Comparison of ENCODE assay signal across 14 cellular contexts in genomic region chr3:170483485-170484262, GRCh38.
A peak's percentile ranks its signal among the peaks of the same experiment; 100 is the strongest.
DNase-seq lines count a peak whose midpoint lies in the region; ATAC-seq, FAIRE-seq and TF ChIP-seq lines count a peak whose summit lies in the region.
"Had no signal": no experiment of that assay in that cellular context is flagged by ENCODE, and none has a peak within 500 bp of the region (broad histone marks: within the 10 kb centered on the region; RNA-seq: fewer than 3 reads in every experiment).

No MANE protein-coding gene starts in this region.

- no peak for ATAC-seq in DND-41 (ENCODE audit: insufficient read depth, low read depth)
- peak; percentile 58 for ATAC-seq in GM12878
- ATAC-seq in HG02870 (IDR thresholded peaks at IDR 0.05; ENCODE audit: unreplicated experiment) = no peak

- TF ChIP-seq CTCF in DND-41 (IDR thresholded peaks at IDR 0.05; ENCODE audit: borderline replicate concordance, extremely low read depth, low read length, poor library complexity, severe bottlenecking) (peak; percentile 40), GM12878 (IDR thresholded peaks at IDR 0.05 in 2 of 3, conservative IDR thresholded peaks at IDR 0.05 in 1 of 3; ENCODE audit: control insufficient read depth in 2 of 3, extremely low read depth in 1 of 3, insufficient read depth in 1 of 3, low read depth in 3 of 3, low read length in 3 of 3) (peak in 2 of 3 experiments; percentile 25 to 35; a peak in 1 of 6 replicates), RWPE1 (conservative IDR thresholded peaks at IDR 0.05; ENCODE audit: low read depth) (no peak)

- POLR2A ChIA-PET in GM12878 (lab: Charles Lee) = no interaction called here
- POLR2A ChIA-PET in RWPE1 (lab: Yijun Ruan, JAX; ENCODE audit: low non-redundant PET) = no interaction called here

- no peak overlapping the region for H2BK12ac ChIP-seq in mesenchymal stem cell (ENCODE audit: low read length in 2 of 2)

- no peak for TF ChIP-seq EP300 in GM12878 (IDR thresholded peaks at IDR 0.05; ENCODE audit: borderline replicate concordance in 1 of 2, control insufficient read depth in 1 of 2, low read depth in 2 of 2, low read length in 2 of 2)

- no peak overlapping the region for H3K18ac ChIP-seq in mesenchymal stem cell (ENCODE audit: low read depth in 1 of 2, low read length in 2 of 2)

- no TSS peak for BruUV-seq in GM12878 (replicated peaks; lab: Mats Ljungman, UMichigan)

- no peak overlapping the region for H2BK15ac ChIP-seq in mesenchymal stem cell (ENCODE audit: low read depth, poor library complexity, severe bottlenecking)

- WGBS in GM12878 (ENCODE audit: insufficient coverage, insufficient replicate concordance, low lambda C conversion rate, missing lambda C conversion rate) = 18% methylated on average over 5 of the region's 5 CpGs
- 62% methylated on average over 4 of the region's 5 CpGs for WGBS in mesenchymal stem cell

- no peaks in the 10 kb centered on the region for H3K79me1 ChIP-seq in mesenchymal stem cell (replicated peaks; ENCODE audit: low read length, poor library complexity, severe bottlenecking)

- H3K14ac ChIP-seq in mesenchymal stem cell (ENCODE audit: low read length in 2 of 2) = no peak overlapping the region

- H3K9ac ChIP-seq in DND-41 (ENCODE audit: low read depth, low read length) (no peak overlapping the region), GM12878 (ENCODE audit: control insufficient read depth, insufficient read depth, low read length) (no peak overlapping the region), mesenchymal stem cell (ENCODE audit: low read length) (no peak overlapping the region)

- H2AK5ac ChIP-seq in mesenchymal stem cell (ENCODE audit: low read length, severe bottlenecking) = no peak overlapping the region

- H4K91ac ChIP-seq in mesenchymal stem cell (ENCODE audit: low read length) = no peak overlapping the region

- H3K9me3 ChIP-seq in DND-41 (ENCODE audit: insufficient read depth, low read length, severe bottlenecking) (no peaks in the 10 kb centered on the region), GM12878 (replicated peaks; ENCODE audit: control insufficient read depth, insufficient read depth, low read length) (no peaks in the 10 kb centered on the region), mesenchymal stem cell (ENCODE audit: control insufficient read depth, low read length) (no peaks in the 10 kb centered on the region)
- H3K9me3 ChIP-seq: adrenal gland had no signal

- TF ChIP-seq POLR2A in GM12878 (IDR thresholded peaks at IDR 0.05; ENCODE audit: low read depth, low read length) (no peak), GM12892 (IDR thresholded peaks at IDR 0.05; ENCODE audit: low read depth, low read length) (no peak)

- H3K4ac ChIP-seq in mesenchymal stem cell (ENCODE audit: low read depth in 1 of 2, low read length in 2 of 2) = no peak overlapping the region

- FAIRE-seq in GM12878 (lab: Jason Lieb, UNC) = no peak
- FAIRE-seq in GM12892 (lab: Jason Lieb, UNC) = no peak
- FAIRE-seq: endothelial cell of umbilical vein, islet of Langerhans had no signal

- no peak overlapping the region for H3K4me3 ChIP-seq in DND-41 (ENCODE audit: low read depth in 1 of 2, low read length in 2 of 2)
- no peak overlapping the region for H3K4me3 ChIP-seq in GM12878
- H3K4me3 ChIP-seq in mesenchymal stem cell (ENCODE audit: insufficient read depth in 1 of 2, low read depth in 1 of 2, low read length in 2 of 2) = no peak overlapping the region
- H3K4me3 ChIP-seq: adrenal gland had no signal

- no peak overlapping the region for H3K23ac ChIP-seq in mesenchymal stem cell (ENCODE audit: low read length in 2 of 2)

- CTCF ChIA-PET in GM12878 (lab: Yijun Ruan, JAX) (interaction anchor here (0.7 kb wide), 1 partner anchor 185 kb away, joined by 3 read pairs; no protein-coding TSS in a partner anchor), RWPE1 (lab: Yijun Ruan, JAX) (interaction anchor here (0.5 to 0.6 kb wide), 2 partner anchors 11 to 22 kb away, joined by 3 to 4 read pairs; no protein-coding TSS in a partner anchor)

- H3K27me3 ChIP-seq in DND-41 (ENCODE audit: insufficient read depth, low read length, poor library complexity) (no peaks in the 10 kb centered on the region), GM12878 (replicated peaks in 1 of 2; ENCODE audit: control insufficient read depth in 2 of 2, insufficient read depth in 2 of 2, low read length in 1 of 2) (peaks cover 3 to 4% of the 10 kb centered on the region in 2 experiments; a peak in 2 of 4 replicates), mesenchymal stem cell (ENCODE audit: control insufficient read depth in 1 of 2, insufficient read depth in 1 of 2, low read length in 2 of 2) (peaks cover 0 to 8% of the 10 kb centered on the region in 2 experiments)
- H3K27me3 ChIP-seq: adrenal gland had no signal

- SMC1A ChIA-PET in GM12878 (lab: Charles Lee; ENCODE audit: uncharacterized antibody, unreplicated experiment) = no interaction called here

- no peak overlapping the region for H2BK5ac ChIP-seq in mesenchymal stem cell (ENCODE audit: low read depth, low read length, poor library complexity, severe bottlenecking)

- H3K27ac ChIP-seq in DND-41 (ENCODE audit: low read length) = no peak overlapping the region
- no peak overlapping the region for H3K27ac ChIP-seq in GM12878 (ENCODE audit: control insufficient read depth, insufficient read depth)
- no peak overlapping the region for H3K27ac ChIP-seq in mesenchymal stem cell (ENCODE audit: low read length, poor library complexity, severe bottlenecking)
- no peak overlapping the region for H3K27ac ChIP-seq in RWPE1
- H3K27ac ChIP-seq: adrenal gland had no signal

- H4K8ac ChIP-seq in mesenchymal stem cell (ENCODE audit: low read length) = peak overlapping the region; percentile 0

- intact Hi-C loops in GM12878 (cut with micrococcal nuclease; ENCODE audit: unreplicated experiment) = no loop called here

- DNase-seq in DND-41 = no peak
- DNase-seq in HT-29 (ENCODE audit: low spot score) = peak; percentile 32
- no peak for DNase-seq in GM12878 (ENCODE audit: low read depth, low spot score)
- DNase-seq in mesenchymal stem cell = no peak
- DNase-seq in NCI-H510A (lab: John Stamatoyannopoulos, UW) = no peak
- no peak for DNase-seq in RWPE1 (ENCODE audit: low spot score)
- DNase-seq in GM12892 (ENCODE audit: insufficient read length) = no peak
- DNase-seq: adrenal gland; DMS153; NCI-H446; stimulated activated CD4-positive, alpha-beta T cell treated with anti-CD3 and anti-CD28 coated beads, Interleukin-4, amount 100 ng/mL, for 4 hours had no signal

- no peaks in the 10 kb centered on the region for H3K36me3 ChIP-seq in DND-41 (ENCODE audit: insufficient read depth, low read length)
- no peaks in the 10 kb centered on the region for H3K36me3 ChIP-seq in GM12878 (ENCODE audit: control insufficient read depth in 2 of 2, insufficient read depth in 2 of 2, low read length in 1 of 2)
- peaks cover 3 to 63% of the 10 kb centered on the region in 2 experiments for H3K36me3 ChIP-seq in mesenchymal stem cell (ENCODE audit: control insufficient read depth in 1 of 2, insufficient read depth in 2 of 2, low read depth in 1 of 2, low read length in 2 of 2)
- H3K36me3 ChIP-seq: adrenal gland had no signal

- H2AFZ ChIP-seq in DND-41 (ENCODE audit: low read depth, low read length) (no peak overlapping the region), GM12878 (ENCODE audit: control insufficient read depth, low read depth, low read length) (no peak overlapping the region), mesenchymal stem cell (ENCODE audit: low read depth, low read length) (no peak overlapping the region)

- H3K79me2 ChIP-seq in DND-41 (ENCODE audit: insufficient read depth, low read length) (no peaks in the 10 kb centered on the region), GM12878 (ENCODE audit: control insufficient read depth, insufficient read depth, low read length) (no peaks in the 10 kb centered on the region)

- H3K4me2 ChIP-seq in DND-41 (ENCODE audit: insufficient read depth, low read length) = no peak overlapping the region
- H3K4me2 ChIP-seq in GM12878 (ENCODE audit: control insufficient read depth, insufficient read depth) = no peak overlapping the region
- no peak overlapping the region for H3K4me2 ChIP-seq in mesenchymal stem cell (ENCODE audit: low read length, poor library complexity, severe bottlenecking)

- H4K20me1 ChIP-seq in DND-41 (ENCODE audit: insufficient read depth, low read length) (no peaks in the 10 kb centered on the region; the same call in 1 of the 2 replicates), GM12878 (ENCODE audit: control insufficient read depth, insufficient read depth) (no peaks in the 10 kb centered on the region)

- in situ Hi-C loops in GM12878 (cut with MboI) = no loop called here

- no peaks in the 10 kb centered on the region for H3K4me1 ChIP-seq in DND-41 (ENCODE audit: insufficient read depth, low read length)
- no peaks in the 10 kb centered on the region for H3K4me1 ChIP-seq in GM12878 (ENCODE audit: control insufficient read depth, insufficient read depth, low read length)
- peaks cover 1% of the 10 kb centered on the region for H3K4me1 ChIP-seq in mesenchymal stem cell (ENCODE audit: control insufficient read depth, insufficient read depth, low read depth, low read length)
- H3K4me1 ChIP-seq: adrenal gland had no signal

- no peak overlapping the region for H2BK120ac ChIP-seq in mesenchymal stem cell (ENCODE audit: low read depth, low read length)

- no peak for TF ChIP-seq RAD21 in GM12878 (IDR thresholded peaks at IDR 0.05; ENCODE audit: insufficient read depth, low read depth, low read length)

- RAD21 ChIA-PET in GM12878 (lab: Charles Lee; ENCODE audit: unreplicated experiment) = no interaction called here

TF ChIP-seq in GM12878, 131 proteins besides CTCF, POLR2A, EP300 and RAD21:
- TF ChIP-seq USF2 (IDR thresholded peaks at IDR 0.05; ENCODE audit: borderline replicate concordance, low read depth, low read length) = no peak
TF ChIP-seq in GM12878: peak in this region for 0.
